Comparison of ENCODE assay signal across 15 cellular contexts in the genomic region with DNA sequence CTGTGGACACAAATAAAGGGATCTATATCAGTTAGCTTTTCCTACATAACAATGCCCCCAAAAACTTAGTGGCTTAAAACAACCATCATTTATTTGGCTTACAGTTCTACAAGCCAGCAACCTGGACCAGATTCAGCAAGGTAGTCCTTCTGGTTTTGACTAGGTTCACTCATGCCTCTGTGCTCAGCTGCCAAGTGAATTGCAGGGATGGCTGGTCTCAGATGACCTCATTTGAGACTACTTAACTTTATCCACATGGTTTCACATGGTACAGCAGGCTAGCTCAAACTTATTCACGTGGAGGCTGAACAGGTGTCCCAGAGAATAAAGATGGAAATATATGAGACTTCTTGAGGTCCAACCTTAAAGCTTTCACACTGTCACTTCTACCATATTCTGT.
"Had no signal": no experiment of that assay in that cellular context is flagged by ENCODE, and none has a peak within 500 bp of the region (broad histone marks: within the 10 kb centered on the region; RNA-seq: fewer than 3 reads in every experiment).

No MANE protein-coding gene starts in this region.

- H3K27ac ChIP-seq: dorsolateral prefrontal cortex, neutrophil, upper lobe of left lung had no signal

- DNase-seq: activated CD4-positive, alpha-beta memory T cell treated with anti-CD3 and anti-CD28 coated beads, Interleukin-2, amount 10 ng/mL, durations not matched to agents 7 days and 5 days; activated CD4-positive, CD25-positive, alpha-beta regulatory T cell treated with anti-CD3 and anti-CD28 coated beads, Interleukin-2, amount 50 U/mL, for 72 hours; activated CD8-positive, alpha-beta memory T cell treated with anti-CD3 and anti-CD28 coated beads, Interleukin-2, amount 50 U/mL, for 4 hours; activated naive CD4-positive, alpha-beta T cell; aorta; dorsolateral prefrontal cortex; left colon; mammary epithelial cell; naive thymus-derived CD8-positive, alpha-beta T cell; posterior cingulate gyrus; stimulated activated naive CD4-positive, alpha-beta T cell; upper lobe of left lung had no signal

- ATAC-seq: esophagus mucosa; left colon; naive thymus-derived CD8-positive, alpha-beta T cell; sciatic nerve had no signal
